ENCODE assay signal across 22 cellular contexts in genomic region chr10:132155723-132156381, GRCh38.
"Had no signal": no experiment of that assay in that cellular context is flagged by ENCODE, and none has a peak within 500 bp of the region (broad histone marks: within the 10 kb centered on the region; RNA-seq: fewer than 3 reads in every experiment).

No MANE protein-coding gene starts in this region.

- ATAC-seq: activated naive CD4-positive, alpha-beta T cell treated with anti-CD3 and anti-CD28 coated beads, Interleukin-2, amount 50 U/mL, for 72 hours; activated naive CD8-positive, alpha-beta T cell treated with anti-CD3 and anti-CD28 coated beads, Interleukin-2, amount 50 U/mL, for 24 hours; activated T-cell treated with anti-CD3 and anti-CD28 coated beads, Interleukin-2, amount 50 U/mL, for 4 hours; T-helper 17 cell; WTC11 had no signal

- H3K36me3 Mint-ChIP-seq: activated naive CD4-positive, alpha-beta T cell treated with anti-CD3 and anti-CD28 coated beads, Interleukin-2, amount 50 U/mL, for 72 hours; WTC11 had no signal

- H3K9me3 Mint-ChIP-seq: activated naive CD4-positive, alpha-beta T cell treated with anti-CD3 and anti-CD28 coated beads, Interleukin-2, amount 50 U/mL, for 72 hours; activated naive CD8-positive, alpha-beta T cell treated with anti-CD3 and anti-CD28 coated beads, Interleukin-2, amount 50 U/mL, for 24 hours; activated T-cell treated with anti-CD3 and anti-CD28 coated beads, Interleukin-2, amount 50 U/mL, for 4 hours; WTC11 had no signal

- H3K27me3 ChIP-seq: brain microvascular endothelial cell had no signal

- H3K27ac Mint-ChIP-seq: T-helper 17 cell, WTC11 had no signal

- H3K4me3 Mint-ChIP-seq: activated naive CD8-positive, alpha-beta T cell treated with anti-CD3 and anti-CD28 coated beads, Interleukin-2, amount 50 U/mL, for 24 hours; activated T-cell treated with anti-CD3 and anti-CD28 coated beads, Interleukin-2, amount 50 U/mL, for 4 hours; T-helper 17 cell; WTC11 had no signal

- DNase-seq: activated CD4-positive, alpha-beta T cell treated with anti-CD3 and anti-CD28 coated beads for 48 hours; activated CD4-positive, alpha-beta T cell treated with anti-CD3 and anti-CD28 coated beads, Interleukin-2, amount 50 U/mL, for 4 hours; activated CD4-positive, CD25-positive, alpha-beta regulatory T cell treated with anti-CD3 and anti-CD28 coated beads, Interleukin-2, amount 50 U/mL, for 72 hours; activated CD8-positive, alpha-beta memory T cell treated with anti-CD3 and anti-CD28 coated beads for 24 hours; activated effector memory CD4-positive, alpha-beta T cell treated with anti-CD3 and anti-CD28 coated beads, Interleukin-2, amount 50 U/mL, for 16 hours; activated naive CD4-positive, alpha-beta T cell treated with Interleukin-2 at 50 U/mL for 16 hours; activated naive CD8-positive, alpha-beta T cell treated with anti-CD3 and anti-CD28 coated beads, Interleukin-2, amount 50 U/mL, for 24 hours; activated T-cell treated with anti-CD3 and anti-CD28 coated beads, Interleukin-2, amount 50 U/mL, for 4 hours; amniotic stem cell; brain microvascular endothelial cell; IMR-90; Kasumi-1; KBM-7; NCI-H1105 treated with DMSO at 0.1 percent for 48 hours; NCI-H1436 treated with DMSO at 0.1 percent for 48 hours; NCI-H187; NCI-H2081; SIG-M5; T-helper 17 cell; T-helper 9 cell had no signal

- H3K27ac ChIP-seq: brain microvascular endothelial cell had no signal

- H3K27me3 Mint-ChIP-seq: activated naive CD8-positive, alpha-beta T cell treated with anti-CD3 and anti-CD28 coated beads, Interleukin-2, amount 50 U/mL, for 24 hours; T-helper 17 cell had no signal

- H3K36me3 ChIP-seq: brain microvascular endothelial cell had no signal
